ENCODE assay signal across 34 cellular contexts in the genomic region with DNA sequence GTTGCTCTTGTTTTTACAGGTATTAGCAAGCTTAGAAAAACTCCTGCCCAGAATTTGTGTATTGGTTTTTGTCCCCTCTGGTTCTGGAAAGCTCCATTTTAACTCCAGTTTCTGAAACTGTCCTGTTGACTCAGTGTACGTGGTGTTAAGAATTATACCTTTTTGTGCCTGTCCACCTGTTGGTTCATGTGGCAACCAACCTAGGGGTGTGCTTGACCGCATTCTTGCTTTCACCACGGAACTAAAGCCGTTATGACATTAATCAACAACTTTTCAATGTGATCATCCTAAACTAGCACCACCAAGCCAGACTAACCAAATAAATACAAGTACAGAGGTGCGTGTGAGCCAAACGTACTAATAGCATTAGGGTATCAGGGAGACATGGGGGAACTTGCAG. TPM values are rescaled to one million over a fixed set of nuclear protein-coding genes. Genes with fewer than 3 reads are reported as not detected.
"Had no signal": no experiment of that assay in that cellular context is flagged by ENCODE, and none has a peak within 500 bp of the region (broad histone marks: within the 10 kb centered on the region; RNA-seq: fewer than 3 reads in every experiment).

No MANE protein-coding gene starts in this region.

- DNase-seq: activated B cell treated with CpG ODN at 0.5 μM for 24 hours; activated CD4-positive, alpha-beta memory T cell treated with anti-CD3 and anti-CD28 coated beads for 36 hours; activated CD4-positive, alpha-beta T cell treated with anti-CD3 and anti-CD28 coated beads for 4 hours; activated CD4-positive, alpha-beta T cell treated with anti-CD3 and anti-CD28 coated beads, Interleukin-2, amount 10 ng/mL, durations not matched to agents 24 days and 14 days; activated CD4-positive, alpha-beta T cell treated with anti-CD3 and anti-CD28 coated beads, Interleukin-2, amount 50 U/mL, for 1 hour; activated CD4-positive, alpha-beta T cell treated with anti-CD3 and anti-CD28 coated beads, Interleukin-2, amount 50 U/mL, for 4 hours; activated CD4-positive, CD25-positive, alpha-beta regulatory T cell treated with anti-CD3 and anti-CD28 coated beads, Interleukin-2, amount 50 U/mL, for 72 hours; activated CD8-positive, alpha-beta memory T cell treated with anti-CD3 and anti-CD28 coated beads, Interleukin-2, amount 50 U/mL, for 4 hours; activated CD8-positive, alpha-beta T cell treated with anti-CD3 and anti-CD28 coated beads for 36 hours; activated effector memory CD4-positive, alpha-beta T cell treated with anti-CD3 and anti-CD28 coated beads, Interleukin-2, amount 50 U/mL, for 16 hours; activated gamma-delta T cell treated with Interleukin-2 at 50 U/mL for 16 hours; activated naive CD4-positive, alpha-beta T cell; activated naive CD4-positive, alpha-beta T cell treated with anti-CD3 and anti-CD28 coated beads for 36 hours; activated naive CD4-positive, alpha-beta T cell treated with anti-CD3 and anti-CD28 coated beads, Interleukin-2, amount 50 U/mL, for 16 hours; activated naive CD8-positive, alpha-beta T cell treated with anti-CD3 and anti-CD28 coated beads for 36 hours; activated T-cell treated with anti-CD3 and anti-CD28 coated beads, Interleukin-2, amount 50 U/mL, for 24 hours; activated T-cell treated with anti-CD3 and anti-CD28 coated beads, Interleukin-2, amount 50 U/mL, for 48 hours; adrenal gland; amniotic stem cell; aorta; body of pancreas; brain microvascular endothelial cell; central memory CD4-positive, alpha-beta T cell; T-helper 1 cell; T-helper 2 cell; T-helper 9 cell had no signal

- H3K4me1 Mint-ChIP-seq: activated B cell treated with CpG ODN at 0.5 μM for 24 hours; activated CD4-positive, alpha-beta T cell treated with anti-CD3 and anti-CD28 coated beads, Interleukin-2, amount 10 ng/mL, durations not matched to agents 24 days and 14 days; activated naive CD8-positive, alpha-beta T cell treated with anti-CD3 and anti-CD28 coated beads for 36 hours had no signal

- H3K27ac Mint-ChIP-seq: activated B cell treated with CpG ODN at 0.5 μM for 24 hours; activated CD4-positive, alpha-beta memory T cell treated with anti-CD3 and anti-CD28 coated beads for 36 hours; activated CD4-positive, alpha-beta T cell treated with anti-CD3 and anti-CD28 coated beads, Interleukin-2, amount 10 ng/mL, durations not matched to agents 24 days and 14 days; activated CD8-positive, alpha-beta T cell treated with anti-CD3 and anti-CD28 coated beads for 36 hours; activated naive CD4-positive, alpha-beta T cell treated with anti-CD3 and anti-CD28 coated beads for 36 hours; activated naive CD4-positive, alpha-beta T cell treated with anti-CD3 and anti-CD28 coated beads, Interleukin-2, amount 50 U/mL, for 72 hours; activated naive CD8-positive, alpha-beta T cell treated with anti-CD3 and anti-CD28 coated beads for 36 hours; activated T-cell treated with anti-CD3 and anti-CD28 coated beads, Interleukin-2, amount 50 U/mL, for 24 hours; T-helper 1 cell treated with Interleukin-12 subunit alpha and Interleukin-12 subunit beta and Interleukin-4 antibody, amounts not matched to agents 30 μg/mL and 1 μg/mL, for 36 hours; T-helper 2 cell treated with Interferon-gamma antibody and Interleukin-4, amounts not matched to agents 5 μg/mL and 100 μg/mL, for 36 hours had no signal

- ATAC-seq: activated CD8-positive, alpha-beta T cell treated with anti-CD3 and anti-CD28 coated beads for 36 hours; activated naive CD4-positive, alpha-beta T cell treated with anti-CD3 and anti-CD28 coated beads, Interleukin-2, amount 50 U/mL, for 72 hours; body of pancreas had no signal

- H3K27me3 Mint-ChIP-seq: activated CD4-positive, alpha-beta memory T cell treated with anti-CD3 and anti-CD28 coated beads for 36 hours; activated CD4-positive, alpha-beta T cell treated with anti-CD3 and anti-CD28 coated beads, Interleukin-2, amount 10 ng/mL, durations not matched to agents 24 days and 14 days; activated CD8-positive, alpha-beta T cell treated with anti-CD3 and anti-CD28 coated beads for 36 hours; activated naive CD8-positive, alpha-beta T cell treated with anti-CD3 and anti-CD28 coated beads for 36 hours; activated T-cell treated with anti-CD3 and anti-CD28 coated beads, Interleukin-2, amount 50 U/mL, for 24 hours had no signal

- H3K4me3 Mint-ChIP-seq: activated B cell treated with CpG ODN at 0.5 μM for 24 hours; activated CD4-positive, alpha-beta memory T cell treated with anti-CD3 and anti-CD28 coated beads for 36 hours; activated CD4-positive, alpha-beta T cell treated with anti-CD3 and anti-CD28 coated beads, Interleukin-2, amount 10 ng/mL, durations not matched to agents 24 days and 14 days; activated CD8-positive, alpha-beta T cell treated with anti-CD3 and anti-CD28 coated beads for 36 hours; activated naive CD4-positive, alpha-beta T cell treated with anti-CD3 and anti-CD28 coated beads for 36 hours; activated naive CD8-positive, alpha-beta T cell treated with anti-CD3 and anti-CD28 coated beads for 36 hours; activated T-cell treated with anti-CD3 and anti-CD28 coated beads, Interleukin-2, amount 50 U/mL, for 24 hours; T-helper 1 cell treated with Interleukin-12 subunit alpha and Interleukin-12 subunit beta and Interleukin-4 antibody, amounts not matched to agents 30 μg/mL and 1 μg/mL, for 36 hours; T-helper 2 cell treated with Interferon-gamma antibody and Interleukin-4, amounts not matched to agents 5 μg/mL and 100 μg/mL, for 36 hours had no signal

- H3K36me3 Mint-ChIP-seq: activated naive CD8-positive, alpha-beta T cell treated with anti-CD3 and anti-CD28 coated beads for 36 hours had no signal

RNA-seq across cellular contexts. Expression of a gene that starts 56.0 kb away (rescaled TPM):
- total RNA-seq: activated B cell treated with CpG ODN at 0.5 μM for 24 hours; activated CD4-positive, alpha-beta memory T cell treated with anti-CD3 and anti-CD28 coated beads for 36 hours; activated CD4-positive, alpha-beta T cell treated with anti-CD3 and anti-CD28 coated beads, Interleukin-2, amount 10 ng/mL, durations not matched to agents 24 days and 14 days; activated CD8-positive, alpha-beta memory T cell treated with anti-CD3 and anti-CD28 coated beads for 36 hours; activated CD8-positive, alpha-beta T cell treated with anti-CD3 and anti-CD28 coated beads for 36 hours; activated naive CD4-positive, alpha-beta T cell treated with anti-CD3 and anti-CD28 coated beads for 36 hours; activated naive CD4-positive, alpha-beta T cell treated with anti-CD3 and anti-CD28 coated beads, Interleukin-2, amount 50 U/mL, for 72 hours; activated naive CD8-positive, alpha-beta T cell treated with anti-CD3 and anti-CD28 coated beads for 36 hours; adrenal gland; aorta; astrocyte; body of pancreas; breast epithelium; cardiac septum; cerebellum had no signal
- polyA plus RNA-seq: adrenal gland, aorta had no signal
